ENCODE assay signal across 8 cellular contexts in genomic region chr12:68358532-68359485, GRCh38. TPM values are rescaled to one million over a fixed set of nuclear protein-coding genes. Genes with fewer than 3 reads are reported as not detected.
A peak's percentile ranks its signal among the peaks of the same experiment; 100 is the strongest.
DNase-seq lines count a peak whose midpoint lies in the region; ATAC-seq and TF ChIP-seq lines count a peak whose summit lies in the region.

No MANE protein-coding gene starts in this region.

- no peaks in the 10 kb centered on the region for H3K36me3 Mint-ChIP-seq in CD4-positive, alpha-beta memory T cell
- H3K36me3 Mint-ChIP-seq in naive B cell = no peaks in the 10 kb centered on the region

- H3K27ac Mint-ChIP-seq in CD4-positive, alpha-beta memory T cell = peak overlapping the region; percentile 2 to 80 (median 65)
- peak overlapping the region; percentile 92 to 99 (median 96) for H3K27ac Mint-ChIP-seq in naive B cell

- H3K27me3 ChIP-seq in CD4-positive, alpha-beta memory T cell (ENCODE audit: insufficient read depth, low read length) = no peaks in the 10 kb centered on the region
- no peaks in the 10 kb centered on the region for H3K27me3 ChIP-seq in thoracic aorta (replicated peaks; ENCODE audit: insufficient read depth)

- POLR2A ChIA-PET in CD4-positive, alpha-beta memory T cell (lab: Charles Lee; ENCODE audit: partially characterized antibody) = interaction anchor here (1.2 to 2.3 kb wide), 9 partner anchors 14 to 449 kb away, joined by 3 to 12 read pairs (median 5); partner anchors contain the start of genes MDM2, NUP107, RAP1B and SLC35E3

- H3K27ac ChIP-seq in CD4-positive, alpha-beta memory T cell (ENCODE audit: low read depth, low read length) = no peak overlapping the region
- no peak overlapping the region for H3K27ac ChIP-seq in thoracic aorta

- CTCF ChIA-PET in CD4-positive, alpha-beta memory T cell (lab: Charles Lee; ENCODE audit: partially characterized antibody) = interaction anchor here (0.6 to 5.8 kb wide), 35 partner anchors 10 to 471 kb away, joined by 3 to 46 read pairs (median 4); partner anchors contain the start of genes NUP107 and RAP1B

- peak; percentile 71 to 76 (median 74) for DNase-seq in CD4-positive, alpha-beta memory T cell
- DNase-seq in NCI-H526 treated with DMSO at 0.1 percent for 48 hours (lab: John Stamatoyannopoulos, UW) = peak; percentile 46
- peak; percentile 25 to 43 for DNase-seq in activated CD8-positive, alpha-beta memory T cell treated with anti-CD3 and anti-CD28 coated beads for 4 hours (ENCODE audit: low read depth in 2 of 2)
- peak; percentile 73 for DNase-seq in naive B cell
- peak; percentile 36 for DNase-seq in thoracic aorta (ENCODE audit: low spot score)

- intact Hi-C loops in CD4-positive, alpha-beta memory T cell (cut with micrococcal nuclease) = loop anchor here (1.0 to 5.0 kb wide), 4 partner anchors 327 to 712 kb away; partner anchors contain the start of genes NUP107 and SLC35E3

- H3K27me3 Mint-ChIP-seq in CD4-positive, alpha-beta memory T cell = no peaks in the 10 kb centered on the region
- H3K27me3 Mint-ChIP-seq in naive B cell = no peaks in the 10 kb centered on the region

- H3K9me3 ChIP-seq in CD4-positive, alpha-beta memory T cell (ENCODE audit: control insufficient read depth in 1 of 2, low read length in 2 of 2) = no peaks in the 10 kb centered on the region
- no peaks in the 10 kb centered on the region for H3K9me3 ChIP-seq in thoracic aorta

- H3K9me3 Mint-ChIP-seq in CD4-positive, alpha-beta memory T cell = peaks cover 0 to 3% (median 0%) of the 10 kb centered on the region in 8 donors
- no peaks in the 10 kb centered on the region for H3K9me3 Mint-ChIP-seq in naive B cell

- no peak overlapping the region for H3K4me3 ChIP-seq in CD4-positive, alpha-beta memory T cell (ENCODE audit: low read length in 2 of 2)
- no peak overlapping the region for H3K4me3 ChIP-seq in thoracic aorta

- H3K4me1 Mint-ChIP-seq in CD4-positive, alpha-beta memory T cell = peaks cover 18 to 35% (median 24%) of the 10 kb centered on the region in 4 donors
- H3K4me1 Mint-ChIP-seq in naive B cell = peaks cover 15 to 22% (median 20%) of the 10 kb centered on the region in 3 donors

- H3K4me1 ChIP-seq in CD4-positive, alpha-beta memory T cell (ENCODE audit: insufficient read depth, low read length) = peaks cover 21% of the 10 kb centered on the region
- no peaks in the 10 kb centered on the region for H3K4me1 ChIP-seq in thoracic aorta (ENCODE audit: control insufficient read depth in 1 of 2, low read depth in 2 of 2)

- ATAC-seq in GM19023 (IDR thresholded peaks at IDR 0.05; ENCODE audit: unreplicated experiment) = peak; percentile 84
- peak; percentile 57 for ATAC-seq in HG03139 (IDR thresholded peaks at IDR 0.05; ENCODE audit: unreplicated experiment)
- peak; percentile 79 for ATAC-seq in esophagus mucosa
- peak; percentile 91 to 92 for ATAC-seq in naive B cell (ENCODE audit: low read depth in 2 of 2)
- no peak for ATAC-seq in thoracic aorta (ENCODE audit: insufficient number of reproducible peaks, low FRiP score, low read depth)

- peak; percentile 76 for TF ChIP-seq CTCF in thoracic aorta (IDR thresholded peaks at IDR 0.05)

- H3K36me3 ChIP-seq in CD4-positive, alpha-beta memory T cell (ENCODE audit: insufficient read depth, low read length) = no peaks in the 10 kb centered on the region
- no peaks in the 10 kb centered on the region for H3K36me3 ChIP-seq in thoracic aorta

- no peak overlapping the region for H3K4me3 Mint-ChIP-seq in CD4-positive, alpha-beta memory T cell
- peak overlapping the region in 4 of 8 donors; percentile 2 to 36 (median 12) for H3K4me3 Mint-ChIP-seq in naive B cell

RNA-seq across cellular contexts. Expression of gene MDM1, which starts 26.6 kb away (rescaled TPM):
- 10 to 100 TPM; 27.0 to 29.4 TPM for total RNA-seq in CD4-positive, alpha-beta memory T cell
- 10 to 100 TPM; 11.7 to 13.0 TPM for polyA plus RNA-seq in CD4-positive, alpha-beta memory T cell
- total RNA-seq in esophagus mucosa (5.3 TPM), thoracic aorta (10 to 100 TPM; 13.4 to 17.1 TPM)
- 10 to 100 TPM; 15.2 to 22.3 (median 21.5) TPM for polyA plus RNA-seq in naive B cell (ENCODE audit: low read depth in 6 of 6)
